In genomic region chr10:78029294-78030226, GRCh38 we compare ENCODE assay signal across 8 cellular contexts. TPM values are rescaled to one million over a fixed set of nuclear protein-coding genes. Genes with fewer than 3 reads are reported as not detected.
DNase-seq lines count a peak whose midpoint lies in the region; ATAC-seq, FAIRE-seq and TF ChIP-seq lines count a peak whose summit lies in the region.

TSS of gene POLR3A (minus strand) at chr10:78029515. CDS start at chr10:78029407, 108 bp downstream.

- H3K4me1 Mint-ChIP-seq in naive thymus-derived CD4-positive, alpha-beta T cell, result peaks cover 22 to 51% (median 37%) of the 10 kb centered on the region in 7 donors
- peaks cover 26 to 35% of the 10 kb centered on the region in 2 donors for H3K4me1 Mint-ChIP-seq in stimulated activated naive B cell treated with anti-CD40 and anti-IgM and Interleukin-4, amounts not matched to agents 10 μg/mL and 1 μg/mL and 100 μg/mL, for 72 hours

- H2AFZ ChIP-seq in DND-41 (ENCODE audit: low read depth, low read length), result peak within 1 kb of the TSS; percentile 87

- ATAC-seq in DND-41 (ENCODE audit: insufficient read depth, low read depth) (peak; percentile 51), GM21737 (IDR thresholded peaks at IDR 0.05; ENCODE audit: unreplicated experiment) (peak; percentile 53)
- ATAC-seq in naive thymus-derived CD4-positive, alpha-beta T cell, result peak; percentile 77
- ATAC-seq in stimulated activated naive B cell treated with anti-CD40 and anti-IgM and Interleukin-4, amounts not matched to agents 10 μg/mL and 1 μg/mL and 100 μg/mL, for 72 hours (replicated peaks), result peak; percentile 69 to 70

- H3K27me3 Mint-ChIP-seq in naive thymus-derived CD4-positive, alpha-beta T cell, result no peaks in the 10 kb centered on the region
- no peaks in the 10 kb centered on the region for H3K27me3 Mint-ChIP-seq in stimulated activated naive B cell treated with anti-CD40 and anti-IgM and Interleukin-4, amounts not matched to agents 10 μg/mL and 1 μg/mL and 100 μg/mL, for 72 hours

- POLR2A ChIA-PET in naive thymus-derived CD4-positive, alpha-beta T cell (lab: Charles Lee), result interaction anchor here (0.7 kb wide), 2 partner anchors 628 to 1316 kb away, joined by 4 read pairs; no protein-coding TSS in a partner anchor

- H3K4me3 ChIP-seq in DND-41 (ENCODE audit: low read depth in 1 of 2, low read length in 2 of 2), result peak within 1 kb of the TSS; percentile 63 to 80
- H3K4me3 ChIP-seq in naive thymus-derived CD4-positive, alpha-beta T cell (ENCODE audit: low read length), result peak within 1 kb of the TSS; percentile 99

- CTCF ChIA-PET in naive thymus-derived CD4-positive, alpha-beta T cell (lab: Charles Lee), result interaction anchor here (0.5 to 1.0 kb wide), 2 partner anchors 11 to 1293 kb away, joined by 3 to 7 read pairs; no protein-coding TSS in a partner anchor

- peaks cover 39% of the 10 kb centered on the region for H3K79me2 ChIP-seq in DND-41 (ENCODE audit: insufficient read depth, low read length)

- H3K27me3 ChIP-seq in DND-41 (ENCODE audit: insufficient read depth, low read length, poor library complexity), result no peaks in the 10 kb centered on the region
- H3K27me3 ChIP-seq in naive thymus-derived CD4-positive, alpha-beta T cell (ENCODE audit: control insufficient read depth in 2 of 2, insufficient read depth in 2 of 2, low read length in 2 of 2), result no peaks in the 10 kb centered on the region

- H3K9me3 ChIP-seq in DND-41 (ENCODE audit: insufficient read depth, low read length, severe bottlenecking) (no peaks in the 10 kb centered on the region), KOPT-K1 (ENCODE audit: insufficient read depth, low read length, poor library complexity, severe bottlenecking) (no peaks in the 10 kb centered on the region)
- H3K9me3 ChIP-seq in naive thymus-derived CD4-positive, alpha-beta T cell (ENCODE audit: control insufficient read depth in 2 of 3, low read length in 3 of 3), result no peaks in the 10 kb centered on the region

- H3K27ac ChIP-seq in DND-41 (ENCODE audit: low read length) (peak within 1 kb of the TSS; percentile 79), KOPT-K1 (ENCODE audit: low read depth, low read length, poor library complexity, severe bottlenecking) (peak within 1 kb of the TSS; percentile 82)
- peak within 1 kb of the TSS; percentile 89 for H3K27ac ChIP-seq in naive thymus-derived CD4-positive, alpha-beta T cell (ENCODE audit: low read depth, low read length)

- H3K4me3 Mint-ChIP-seq in naive thymus-derived CD4-positive, alpha-beta T cell, result peak within 1 kb of the TSS; percentile 92 to 100 (median 99)
- H3K4me3 Mint-ChIP-seq in stimulated activated naive B cell treated with anti-CD40 and anti-IgM and Interleukin-4, amounts not matched to agents 10 μg/mL and 1 μg/mL and 100 μg/mL, for 72 hours, result peak within 1 kb of the TSS; percentile 99

- peaks cover 0 to 5% (median 0%) of the 10 kb centered on the region in 11 donors for H3K9me3 Mint-ChIP-seq in naive thymus-derived CD4-positive, alpha-beta T cell
- peaks cover 0 to 1% of the 10 kb centered on the region in 2 donors for H3K9me3 Mint-ChIP-seq in stimulated activated naive B cell treated with anti-CD40 and anti-IgM and Interleukin-4, amounts not matched to agents 10 μg/mL and 1 μg/mL and 100 μg/mL, for 72 hours

- peak within 1 kb of the TSS; percentile 67 for H3K4me2 ChIP-seq in DND-41 (ENCODE audit: insufficient read depth, low read length)

- peaks cover 37% of the 10 kb centered on the region for H3K4me1 ChIP-seq in DND-41 (ENCODE audit: insufficient read depth, low read length)
- H3K4me1 ChIP-seq in naive thymus-derived CD4-positive, alpha-beta T cell (ENCODE audit: control insufficient read depth in 2 of 2, insufficient read depth in 2 of 2, low read length in 2 of 2), result peaks cover 12 to 19% of the 10 kb centered on the region in 2 donors

- H3K9ac ChIP-seq in DND-41 (ENCODE audit: low read depth, low read length), result peak within 1 kb of the TSS; percentile 76

- peaks cover 7% of the 10 kb centered on the region for H4K20me1 ChIP-seq in DND-41 (ENCODE audit: insufficient read depth, low read length)

- peak; percentile 93 for DNase-seq in DND-41
- peak; percentile 92 for DNase-seq in RCC 7860 (ENCODE audit: low spot score)
- peak; percentile 82 for DNase-seq in activated T-helper 1 cell treated with Interleukin-2 at 50 U/mL for 16 hours (ENCODE audit: low read depth)
- peak; percentile 100 for DNase-seq in fibroblast of gingiva (ENCODE audit: low read depth)
- DNase-seq in naive thymus-derived CD4-positive, alpha-beta T cell, result peak; percentile 79 to 94 (median 90)
- DNase-seq in stimulated activated naive B cell treated with anti-CD40 and anti-IgM and Interleukin-4, amounts not matched to agents 10 μg/mL and 1 μg/mL and 100 μg/mL, for 72 hours, result peak; percentile 92

- peaks cover 11 to 20% (median 16%) of the 10 kb centered on the region in 5 donors for H3K36me3 Mint-ChIP-seq in naive thymus-derived CD4-positive, alpha-beta T cell
- H3K36me3 Mint-ChIP-seq in stimulated activated naive B cell treated with anti-CD40 and anti-IgM and Interleukin-4, amounts not matched to agents 10 μg/mL and 1 μg/mL and 100 μg/mL, for 72 hours, result peaks cover 26 to 37% of the 10 kb centered on the region in 2 donors

- intact Hi-C loops in naive thymus-derived CD4-positive, alpha-beta T cell (cut with micrococcal nuclease), result loop anchor here (1.0 to 5.0 kb wide), 10 partner anchors 183 to 1418 kb away; partner anchors contain the start of genes ZCCHC24 (in 2 of the 2) and ZMIZ1 (in 2 of the 2)

- FAIRE-seq in RCC 7860 (lab: Jason Lieb, UNC), result peak; percentile 60

- peak; percentile 72 for TF ChIP-seq CTCF in DND-41 (IDR thresholded peaks at IDR 0.05; ENCODE audit: borderline replicate concordance, extremely low read depth, low read length, poor library complexity, severe bottlenecking)

- H3K36me3 ChIP-seq in DND-41 (ENCODE audit: insufficient read depth, low read length) (peaks cover 30% of the 10 kb centered on the region), KOPT-K1 (ENCODE audit: insufficient read depth, low read length) (peaks cover 28% of the 10 kb centered on the region)
- peaks cover 0 to 23% (median 9%) of the 10 kb centered on the region in 3 experiments for H3K36me3 ChIP-seq in naive thymus-derived CD4-positive, alpha-beta T cell (ENCODE audit: control insufficient read depth in 2 of 3, insufficient read depth in 3 of 3, low read length in 3 of 3)

- H3K27ac Mint-ChIP-seq in naive thymus-derived CD4-positive, alpha-beta T cell, result peak within 1 kb of the TSS; percentile 88 to 99 (median 95)
- H3K27ac Mint-ChIP-seq in stimulated activated naive B cell treated with anti-CD40 and anti-IgM and Interleukin-4, amounts not matched to agents 10 μg/mL and 1 μg/mL and 100 μg/mL, for 72 hours, result peak within 1 kb of the TSS; percentile 98

RNA-seq across cellular contexts. Expression of gene POLR3A, which starts in this region (rescaled TPM):
- 10 to 100 TPM; 12.0 to 20.9 (median 19.0) TPM for total RNA-seq in naive thymus-derived CD4-positive, alpha-beta T cell
- 10 to 100 TPM in 1 of 2 donors, 1 to 10 TPM in 1; 5.5 to 12.3 TPM for polyA plus RNA-seq in naive thymus-derived CD4-positive, alpha-beta T cell

Comparison
In these comparisons a context has a peak if more than half of its experiments do, and no peak if none do; other contexts are left out.
1. Peak in every context shown above with its lines: DNase-seq, ATAC-seq, H3K4me3 ChIP-seq and H3K27ac ChIP-seq.